18 cellular contexts compared by ENCODE assay signal in genomic region chr18:3042337-3042736, GRCh38. TPM values are rescaled to one million over a fixed set of nuclear protein-coding genes. Genes with fewer than 3 reads are reported as not detected.
DNase-seq lines count a peak whose midpoint lies in the region; ATAC-seq, FAIRE-seq and TF ChIP-seq lines count a peak whose summit lies in the region.
"Had no signal": no experiment of that assay in that cellular context is flagged by ENCODE, and none has a peak within 500 bp of the region (broad histone marks: within the 10 kb centered on the region; RNA-seq: fewer than 3 reads in every experiment).

No MANE protein-coding gene starts in this region.

- no peak for TF ChIP-seq POLR2A in K562 (conservative IDR thresholded peaks at IDR 0.05)

- H3K9ac ChIP-seq in K562 (ENCODE audit: insufficient read depth in 1 of 2, low read depth in 2 of 2, low read length in 2 of 2): no peak overlapping the region
- H3K9ac ChIP-seq in mucosa of stomach (ENCODE audit: low read length): peak overlapping the region; percentile 4

- intact Hi-C loops in activated CD4-positive, alpha-beta T cell treated with anti-CD3 and anti-CD28 coated beads for 36 hours (cut with DNase I, micrococcal nuclease): no loop called here
- intact Hi-C loops in activated CD4-positive, alpha-beta T cell treated with anti-CD3 and anti-CD28 coated beads, Interleukin-2, amount 10 ng/mL, durations not matched to agents 24 days and 14 days (cut with micrococcal nuclease): no loop called here
- intact Hi-C loops in K562 (cut with micrococcal nuclease): no loop called here
- intact Hi-C loops in dorsolateral prefrontal cortex (cut with DNase I): no loop called here
- intact Hi-C loops in tibial artery (cut with DNase I; ENCODE audit: low total_unique reads): no loop called here

- H3K9me3 ChIP-seq in K562 (replicated peaks; ENCODE audit: control insufficient read depth, insufficient read depth, low read depth, low read length) (no peaks in the 10 kb centered on the region), mucosa of stomach (ENCODE audit: control insufficient read depth, low read length) (no peaks in the 10 kb centered on the region), small intestine (ENCODE audit: control insufficient read depth, low read depth) (no peaks in the 10 kb centered on the region), tibial artery (no peaks in the 10 kb centered on the region)
- H3K9me3 ChIP-seq: HAP-1 had no signal

- WGBS in K562 (ENCODE audit: insufficient coverage, low coverage, missing lambda C conversion rate): 11% methylated on average over 2 of the region's 2 CpGs
- 15 to 64% (median 23%) methylated on average over 2 of the region's 2 CpGs for WGBS in small intestine, 3 donors

- H4K20me1 ChIP-seq in K562 (replicated peaks; ENCODE audit: control insufficient read depth, insufficient read depth, low read length): no peaks in the 10 kb centered on the region

- H2AFZ ChIP-seq in K562 (ENCODE audit: low read depth, low read length): no peak overlapping the region

- no peak for ATAC-seq in activated CD4-positive, alpha-beta T cell treated with anti-CD3 and anti-CD28 coated beads for 36 hours
- ATAC-seq in K562: no peak

- no peak for TF ChIP-seq EP300 in K562 (IDR thresholded peaks at IDR 0.05; ENCODE audit: low read length)

- no peaks in the 10 kb centered on the region for H3K9me1 ChIP-seq in K562 (ENCODE audit: control insufficient read depth, insufficient read depth, low read length)

- POLR2A ChIA-PET in activated CD4-positive, alpha-beta T cell treated with anti-CD3 and anti-CD28 coated beads for 36 hours (lab: Charles Lee): no interaction called here
- POLR2A ChIA-PET in K562 (lab: Yijun Ruan, JAX): no interaction called here

- H3K4me1 ChIP-seq in K562 (replicated peaks in 1 of 2; ENCODE audit: control insufficient read depth in 2 of 2, insufficient read depth in 2 of 2, low read length in 2 of 2) (peaks cover 20% of the 10 kb centered on the region in 2 experiments), mucosa of stomach (ENCODE audit: control insufficient read depth, insufficient read depth, low read length) (peaks cover 47% of the 10 kb centered on the region), small intestine (ENCODE audit: control insufficient read depth in 2 of 2, insufficient read depth in 1 of 2, low read depth in 1 of 2, low read length in 1 of 2) (peaks cover 3 to 6% of the 10 kb centered on the region in 2 donors), tibial artery (peaks cover 0 to 5% (median 2%) of the 10 kb centered on the region in 4 donors)

- BruUV-seq in K562 (replicated peaks; lab: Mats Ljungman, UMichigan): no TSS peak

- no peak overlapping the region for H3K4me3 Mint-ChIP-seq in activated CD4-positive, alpha-beta T cell treated with anti-CD3 and anti-CD28 coated beads for 36 hours
- H3K4me3 Mint-ChIP-seq in activated CD4-positive, alpha-beta T cell treated with anti-CD3 and anti-CD28 coated beads, Interleukin-2, amount 10 ng/mL, durations not matched to agents 24 days and 14 days: no peak overlapping the region
- H3K4me3 Mint-ChIP-seq: CD4-positive, alpha-beta memory T cell had no signal

- H3K36me3 Mint-ChIP-seq in activated CD4-positive, alpha-beta T cell treated with anti-CD3 and anti-CD28 coated beads for 36 hours (ENCODE audit: low read depth): no peaks in the 10 kb centered on the region
- H3K36me3 Mint-ChIP-seq in activated CD4-positive, alpha-beta T cell treated with anti-CD3 and anti-CD28 coated beads, Interleukin-2, amount 10 ng/mL, durations not matched to agents 24 days and 14 days (ENCODE audit: low read depth): no peaks in the 10 kb centered on the region
- H3K36me3 Mint-ChIP-seq: CD4-positive, alpha-beta memory T cell had no signal

- H3K36me3 ChIP-seq in K562 (ENCODE audit: control insufficient read depth, insufficient read depth, low read length): no peaks in the 10 kb centered on the region
- no peaks in the 10 kb centered on the region for H3K36me3 ChIP-seq in mucosa of stomach (ENCODE audit: control insufficient read depth, insufficient read depth, low read length)
- H3K36me3 ChIP-seq in small intestine (ENCODE audit: control insufficient read depth in 2 of 2, insufficient read depth in 2 of 2, low read length in 2 of 2): no peaks in the 10 kb centered on the region
- no peaks in the 10 kb centered on the region for H3K36me3 ChIP-seq in tibial artery
- H3K36me3 ChIP-seq: HAP-1 had no signal

- no peaks in the 10 kb centered on the region for H3K9me3 Mint-ChIP-seq in activated CD4-positive, alpha-beta T cell treated with anti-CD3 and anti-CD28 coated beads for 36 hours (ENCODE audit: low read depth)
- no peaks in the 10 kb centered on the region for H3K9me3 Mint-ChIP-seq in activated CD4-positive, alpha-beta T cell treated with anti-CD3 and anti-CD28 coated beads, Interleukin-2, amount 10 ng/mL, durations not matched to agents 24 days and 14 days
- H3K9me3 Mint-ChIP-seq: CD4-positive, alpha-beta memory T cell had no signal

- in situ Hi-C loops in K562 (cut with MboI): no loop called here

- H3K4me2 ChIP-seq in K562 (ENCODE audit: insufficient read depth, low read length): no peak overlapping the region

- no peaks in the 10 kb centered on the region for H3K79me2 ChIP-seq in K562 (ENCODE audit: control insufficient read depth, insufficient read depth, low read length)

- no peak for TF ChIP-seq RAD21 in K562 (CRISPR knock-in tag; conservative IDR thresholded peaks at IDR 0.05 in 1 of 2, IDR thresholded peaks at IDR 0.05 in 1 of 2)

- TF ChIP-seq CTCF in K562 (IDR thresholded peaks at IDR 0.05 in 2 of 3, conservative IDR thresholded peaks at IDR 0.05 in 1 of 3; ENCODE audit: insufficient read depth in 2 of 3, low read depth in 1 of 3, low read length in 3 of 3) (no peak), dorsolateral prefrontal cortex (IDR thresholded peaks at IDR 0.05 in 54 of 56, conservative IDR thresholded peaks at IDR 0.05 in 2 of 56; ENCODE audit: low read depth in 1 of 56, partially characterized antibody in 56 of 56) (no peak), tibial artery (IDR thresholded peaks at IDR 0.05) (no peak)

- H3K4me3 ChIP-seq in K562: no peak overlapping the region
- H3K4me3 ChIP-seq in mucosa of stomach (ENCODE audit: low read length): no peak overlapping the region
- H3K4me3 ChIP-seq in small intestine (ENCODE audit: low read depth in 1 of 2, low read length in 2 of 2): no peak overlapping the region
- H3K4me3 ChIP-seq in dorsolateral prefrontal cortex: no peak overlapping the region
- H3K4me3 ChIP-seq in tibial artery: no peak overlapping the region
- H3K4me3 ChIP-seq: HAP-1 had no signal

- no peak for FAIRE-seq in K562 (lab: Jason Lieb, UNC)
- no peak for FAIRE-seq in small intestine (lab: Jason Lieb, UNC)
- FAIRE-seq: GM19239 had no signal

- H3K27me3 Mint-ChIP-seq in activated CD4-positive, alpha-beta T cell treated with anti-CD3 and anti-CD28 coated beads for 36 hours: no peaks in the 10 kb centered on the region
- H3K27me3 Mint-ChIP-seq in activated CD4-positive, alpha-beta T cell treated with anti-CD3 and anti-CD28 coated beads, Interleukin-2, amount 10 ng/mL, durations not matched to agents 24 days and 14 days: no peaks in the 10 kb centered on the region
- H3K27me3 Mint-ChIP-seq: CD4-positive, alpha-beta memory T cell had no signal

- H3K27ac ChIP-seq in K562 (ENCODE audit: extremely low read depth, low read depth, low read length): no peak overlapping the region
- H3K27ac ChIP-seq in small intestine (ENCODE audit: low read depth in 1 of 2, low read length in 1 of 2): peak overlapping the region; percentile 62 to 72
- no peak overlapping the region for H3K27ac ChIP-seq in dorsolateral prefrontal cortex
- H3K27ac ChIP-seq in tibial artery: no peak overlapping the region
- H3K27ac ChIP-seq: 22Rv1, RWPE1 had no signal

- no peaks in the 10 kb centered on the region for H3K27me3 ChIP-seq in K562 (ENCODE audit: control insufficient read depth in 2 of 2, insufficient read depth in 2 of 2, low read length in 2 of 2)
- H3K27me3 ChIP-seq in mucosa of stomach (ENCODE audit: control insufficient read depth, insufficient read depth, low read length): no peaks in the 10 kb centered on the region
- H3K27me3 ChIP-seq in small intestine (ENCODE audit: control insufficient read depth in 2 of 2, insufficient read depth in 2 of 2, low read length in 2 of 2): no peaks in the 10 kb centered on the region
- no peaks in the 10 kb centered on the region for H3K27me3 ChIP-seq in dorsolateral prefrontal cortex
- H3K27me3 ChIP-seq in tibial artery: no peaks in the 10 kb centered on the region

- CTCF ChIA-PET in activated CD4-positive, alpha-beta T cell treated with anti-CD3 and anti-CD28 coated beads for 36 hours (lab: Charles Lee): no interaction called here
- CTCF ChIA-PET in K562 (lab: Yijun Ruan, JAX; ENCODE audit: low intra/inter-chr PET ratio): no interaction called here

- no peak for DNase-seq in activated CD4-positive, alpha-beta T cell treated with anti-CD3 and anti-CD28 coated beads for 36 hours
- no peak for DNase-seq in activated CD4-positive, alpha-beta T cell treated with anti-CD3 and anti-CD28 coated beads, Interleukin-2, amount 10 ng/mL, durations not matched to agents 24 days and 14 days
- DNase-seq in K562 (ENCODE audit: extremely low read depth in 1 of 4, low spot score in 3 of 4): no peak
- peak; percentile 87 for DNase-seq in small intestine
- no peak for DNase-seq in dorsolateral prefrontal cortex
- no peak for DNase-seq in T-helper 9 cell
- no peak for DNase-seq in tibial artery
- DNase-seq: Calu3; CD4-positive, alpha-beta memory T cell; IMR-90; NCI-H1417; NCI-H1930; NCI-H446 had no signal

- peak overlapping the region; percentile 8 for H3K27ac Mint-ChIP-seq in activated CD4-positive, alpha-beta T cell treated with anti-CD3 and anti-CD28 coated beads for 36 hours
- no peak overlapping the region for H3K27ac Mint-ChIP-seq in activated CD4-positive, alpha-beta T cell treated with anti-CD3 and anti-CD28 coated beads, Interleukin-2, amount 10 ng/mL, durations not matched to agents 24 days and 14 days
- H3K27ac Mint-ChIP-seq: CD4-positive, alpha-beta memory T cell had no signal

- H3K4me1 Mint-ChIP-seq in activated CD4-positive, alpha-beta T cell treated with anti-CD3 and anti-CD28 coated beads for 36 hours: peaks cover 41% of the 10 kb centered on the region
- H3K4me1 Mint-ChIP-seq in activated CD4-positive, alpha-beta T cell treated with anti-CD3 and anti-CD28 coated beads, Interleukin-2, amount 10 ng/mL, durations not matched to agents 24 days and 14 days: peaks cover 37% of the 10 kb centered on the region

RNA-seq across cellular contexts. Expression of gene LPIN2, which starts 29.4 kb away (rescaled TPM):
- 10 to 100 TPM; 82.6 to 95.3 TPM for total RNA-seq in activated CD4-positive, alpha-beta T cell treated with anti-CD3 and anti-CD28 coated beads for 36 hours
- 111 and 118 TPM in 2 replicates for total RNA-seq in activated CD4-positive, alpha-beta T cell treated with anti-CD3 and anti-CD28 coated beads, Interleukin-2, amount 10 ng/mL, durations not matched to agents 24 days and 14 days
- 45.6 and 69.6 TPM in 2 replicates for total RNA-seq in K562 (2011; cell fraction: chromatin; rRNA removed; ENCODE audit: low replicate concordance)
- 29.0 and 29.5 TPM in 2 replicates for total RNA-seq in K562 (2011; cell fraction: nucleolus; rRNA removed)
- 35.7 and 37.3 TPM in 2 replicates for total RNA-seq in K562 (2011; cell fraction: nucleoplasm; rRNA removed)
- total RNA-seq in K562 (2014; rRNA removed) (21.0 and 23.3 TPM in 2 replicates), K562 (2014; rRNA removed; fragmentation: Illumina TruSeq; extraction: Trizol) (20.6 and 23.5 TPM in 2 replicates), K562 (2015; rRNA removed; fragmentation: Illumina TruSeq; extraction: Trizol) (24.3 and 25.3 TPM in 2 replicates), K562 (2021) (26.1 and 31.7 TPM in 2 replicates), dorsolateral prefrontal cortex (10 to 100 TPM; 37.1 to 95.3 (median 57.4) TPM)
- polyA plus RNA-seq in K562 (2011; rRNA removed) (33.2 and 34.8 TPM in 2 replicates), K562 (2014; fragmentation: Illumina TruSeq; extraction: Trizol) (24.2 and 30.3 TPM in 2 replicates), K562 (2014; fragmentation: Nextera tagmentation; extraction: Ambion mirVana) (1 to 10 TPM; 5.2 to 7.6 TPM), K562 (2014; rRNA removed) (23.0 and 24.6 TPM in 2 replicates), small intestine (10 to 100 TPM; 20.0 to 91.5 (median 63.0) TPM)
- polyA plus RNA-seq in K562 (2011; cell fraction: cytosol; rRNA removed): 17.2 and 25.7 TPM in 2 replicates
- polyA plus RNA-seq in K562 (2011; cell fraction: nucleus; rRNA removed): 37.4 and 44.9 TPM in 2 replicates
- polyA plus RNA-seq in K562 (2012): 18.3 and 28.4 TPM in 2 replicates
- 41.5 and 47.0 TPM in 2 replicates for polyA minus RNA-seq in K562 (2011; rRNA and poly(A)+ RNA removed)
- polyA minus RNA-seq in K562 (2011; cell fraction: cytosol; rRNA and poly(A)+ RNA removed): 22.2 and 22.3 TPM in 2 replicates
- polyA minus RNA-seq in K562 (2011; cell fraction: nucleus; rRNA and poly(A)+ RNA removed): 20.3 and 39.2 TPM in 2 replicates

Comparison
In these comparisons a context has a peak if more than half of its experiments do, and no peak if none do; other contexts are left out.
1. H3K27ac ChIP-seq: peak in small intestine (2 of 2); none in K562 (single experiment), dorsolateral prefrontal cortex (0 of 59) and tibial artery (0 of 2).